18 cellular contexts compared by ENCODE assay signal in the genomic region with DNA sequence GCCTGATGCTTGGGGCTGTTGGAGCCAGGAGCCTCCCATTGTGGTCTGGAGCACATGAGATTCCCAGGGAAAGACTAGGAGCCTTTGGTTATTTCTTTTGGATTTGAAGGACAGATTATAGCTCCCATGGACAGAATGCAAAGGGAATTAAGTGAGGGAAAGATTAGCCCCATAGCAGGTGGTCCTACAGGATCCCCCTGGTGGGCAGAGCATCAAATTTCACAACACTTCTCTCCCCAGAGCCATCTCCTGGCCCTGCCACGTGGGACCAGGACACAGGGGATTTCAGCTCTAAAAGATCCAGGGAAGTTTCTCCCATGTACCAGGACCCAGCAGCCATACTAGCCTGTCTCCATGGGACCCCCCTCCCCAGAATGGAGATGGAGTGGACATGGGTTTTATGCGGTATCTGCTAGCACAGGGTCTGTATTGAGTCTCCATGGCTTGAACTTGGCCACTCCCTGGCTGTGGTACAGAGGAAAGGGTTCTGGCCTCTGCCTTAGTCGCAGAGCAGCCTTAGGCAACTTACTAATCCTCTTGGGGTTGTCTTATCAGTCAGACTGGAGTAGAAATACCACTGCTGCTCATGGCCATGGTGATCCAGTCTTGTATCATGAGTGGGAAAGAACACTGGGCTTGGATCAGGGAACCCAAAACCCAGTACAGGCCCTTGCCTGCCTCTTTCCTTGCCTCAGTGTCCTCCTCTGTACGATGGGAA. TPM values are rescaled to one million over a fixed set of nuclear protein-coding genes. Genes with fewer than 3 reads are reported as not detected.
A peak's percentile ranks its signal among the peaks of the same experiment; 100 is the strongest.
DNase-seq lines count a peak whose midpoint lies in the region; ATAC-seq, FAIRE-seq and TF ChIP-seq lines count a peak whose summit lies in the region.
"Had no signal": no experiment of that assay in that cellular context is flagged by ENCODE, and none has a peak within 500 bp of the region (broad histone marks: within the 10 kb centered on the region; RNA-seq: fewer than 3 reads in every experiment).

No MANE protein-coding gene starts in this region.

- 31 to 32% methylated on average over 3 to 4 of the region's 4 CpGs for WGBS in GM23248 (ENCODE audit: low coverage in 1 of 2, low lambda C conversion rate in 2 of 2, missing lambda C conversion rate in 2 of 2), 2 experiments
- WGBS in mesendoderm (ENCODE audit: extremely low coverage, insufficient coverage, low lambda C conversion rate), result no CpG with 5 or more reads among the region's 4 CpGs

- H3K4me2 ChIP-seq in GM23248 (ENCODE audit: unreplicated experiment), result no peak overlapping the region
- H3K4me2 ChIP-seq in mesendoderm (ENCODE audit: low read length), result no peak overlapping the region

- H2BK120ac ChIP-seq in mesendoderm (ENCODE audit: low read depth, low read length), result no peak overlapping the region

- H3K4me1 ChIP-seq in GM23248 (ENCODE audit: insufficient read depth) (no peaks in the 10 kb centered on the region), mesendoderm (ENCODE audit: control insufficient read depth, low read depth, low read length) (no peaks in the 10 kb centered on the region)
- H3K4me1 ChIP-seq: Peyer's patch had no signal

- H3F3A ChIP-seq in GM23248 (ENCODE audit: insufficient read depth), result no peaks in the 10 kb centered on the region

- no peak overlapping the region for H3K56ac ChIP-seq in mesendoderm (ENCODE audit: low read length)

- no peak overlapping the region for H2BK5ac ChIP-seq in mesendoderm (ENCODE audit: low read length)

- no peak overlapping the region for H3K27ac Mint-ChIP-seq in Calu3 (ENCODE audit: unreplicated experiment)
- H3K27ac Mint-ChIP-seq in activated CD4-positive, alpha-beta T cell treated with anti-CD3 and anti-CD28 coated beads for 36 hours, result no peak overlapping the region

- in situ Hi-C loops in GM23248 (cut with MboI), result no loop called here

- CTCF ChIA-PET in Calu3 (lab: Charles Lee), result no interaction called here
- CTCF ChIA-PET in activated CD4-positive, alpha-beta T cell treated with anti-CD3 and anti-CD28 coated beads for 36 hours (lab: Charles Lee), result interaction anchor here (1.6 kb wide), 1 partner anchor 8 kb away, joined by 6 read pairs; no protein-coding TSS in a partner anchor

- DNase-seq in GM23248 (peak; percentile 16), NCI-H524 treated with DMSO at 0.1 percent for 48 hours (lab: John Stamatoyannopoulos, UW) (peak; percentile 28), bronchial epithelial cell (ENCODE audit: low read depth) (peak; percentile 53), mesendoderm (peak; percentile 14), Calu3 (no peak), T-helper 9 cell (no peak)
- no peak for DNase-seq in activated CD4-positive, alpha-beta T cell treated with anti-CD3 and anti-CD28 coated beads for 36 hours
- DNase-seq: CD4-positive, alpha-beta memory T cell; DMS79 treated with DMSO at 0.1 percent for 48 hours; GDM1; NCI-H1092 treated with DMSO at 0.1 percent for 48 hours; NCI-H1694 treated with DMSO at 0.1 percent for 48 hours; NCI-H748 treated with DMSO at 0.1 percent for 48 hours; SHP77 treated with DMSO at 0.1 percent for 48 hours had no signal

- no peak overlapping the region for H3K4me3 Mint-ChIP-seq in Calu3 (ENCODE audit: low read depth, unreplicated experiment)
- no peak overlapping the region for H3K4me3 Mint-ChIP-seq in activated CD4-positive, alpha-beta T cell treated with anti-CD3 and anti-CD28 coated beads for 36 hours
- H3K4me3 Mint-ChIP-seq: CD4-positive, alpha-beta memory T cell had no signal

- no peaks in the 10 kb centered on the region for H3K9me3 ChIP-seq in GM23248 (ENCODE audit: low read depth)
- H3K9me3 ChIP-seq: Peyer's patch had no signal

- H2BK15ac ChIP-seq in mesendoderm (replicated peaks; ENCODE audit: low read depth), result no peak overlapping the region

- H3K4me3 ChIP-seq in GM23248 (no peak overlapping the region), bronchial epithelial cell (ENCODE audit: low read depth, low read length) (no peak overlapping the region), mesendoderm (ENCODE audit: low read length) (no peak overlapping the region)
- H3K4me3 ChIP-seq: K562, Peyer's patch had no signal

- H3K23ac ChIP-seq in mesendoderm (ENCODE audit: low read length), result no peak overlapping the region

- H3K4me1 Mint-ChIP-seq in Calu3 (ENCODE audit: low read depth, unreplicated experiment), result no peaks in the 10 kb centered on the region
- H3K4me1 Mint-ChIP-seq in activated CD4-positive, alpha-beta T cell treated with anti-CD3 and anti-CD28 coated beads for 36 hours, result no peaks in the 10 kb centered on the region
- H3K4me1 Mint-ChIP-seq: CD4-positive, alpha-beta memory T cell had no signal

- no peak for FAIRE-seq in bronchial epithelial cell (lab: Jason Lieb, UNC)
- FAIRE-seq: D721Med, K562 had no signal

- H3K27me3 ChIP-seq in GM23248 (replicated peaks; ENCODE audit: insufficient read depth), result no peaks in the 10 kb centered on the region
- H3K27me3 ChIP-seq in bronchial epithelial cell (ENCODE audit: control insufficient read depth, insufficient read depth, low read length), result peaks cover 1% of the 10 kb centered on the region
- H3K27me3 ChIP-seq in mesendoderm (ENCODE audit: insufficient read depth, low read length, poor library complexity), result no peaks in the 10 kb centered on the region
- H3K27me3 ChIP-seq: Peyer's patch had no signal

- H2AFZ ChIP-seq in GM23248, result no peak overlapping the region

- H3K36me3 Mint-ChIP-seq in Calu3 (ENCODE audit: insufficient read depth, unreplicated experiment), result no peaks in the 10 kb centered on the region
- no peaks in the 10 kb centered on the region for H3K36me3 Mint-ChIP-seq in activated CD4-positive, alpha-beta T cell treated with anti-CD3 and anti-CD28 coated beads for 36 hours (ENCODE audit: low read depth)
- H3K36me3 Mint-ChIP-seq: CD4-positive, alpha-beta memory T cell had no signal

- H3K27ac ChIP-seq in GM23248 (no peak overlapping the region), mesendoderm (ENCODE audit: low read depth, low read length) (no peak overlapping the region)
- H3K27ac ChIP-seq: Peyer's patch had no signal

- H3K79me1 ChIP-seq in mesendoderm (ENCODE audit: low read length), result no peaks in the 10 kb centered on the region

- H3K79me2 ChIP-seq in GM23248 (ENCODE audit: insufficient read depth) (no peaks in the 10 kb centered on the region), mesendoderm (ENCODE audit: control insufficient read depth, insufficient read depth, low read length) (no peaks in the 10 kb centered on the region)

- no peaks in the 10 kb centered on the region for H4K20me1 ChIP-seq in GM23248 (ENCODE audit: insufficient read depth)

- H3K4ac ChIP-seq in mesendoderm (ENCODE audit: low read depth, low read length), result no peak overlapping the region

- peaks cover 41% of the 10 kb centered on the region for H3K27me3 Mint-ChIP-seq in Calu3 (ENCODE audit: unreplicated experiment)
- no peaks in the 10 kb centered on the region for H3K27me3 Mint-ChIP-seq in activated CD4-positive, alpha-beta T cell treated with anti-CD3 and anti-CD28 coated beads for 36 hours

- H3K9ac ChIP-seq in GM23248 (no peak overlapping the region), mesendoderm (ENCODE audit: low read length) (no peak overlapping the region)

- H3K36me3 ChIP-seq in GM23248 (ENCODE audit: low read depth) (no peaks in the 10 kb centered on the region), bronchial epithelial cell (ENCODE audit: control insufficient read depth, insufficient read depth, low read length) (no peaks in the 10 kb centered on the region), mesendoderm (ENCODE audit: control insufficient read depth, insufficient read depth, low read length) (no peaks in the 10 kb centered on the region)
- H3K36me3 ChIP-seq: Peyer's patch had no signal

- no peak overlapping the region for H4K8ac ChIP-seq in mesendoderm (ENCODE audit: low read depth, low read length)

- no TSS peak for BruUV-seq in Calu3 (replicated peaks; lab: Mats Ljungman, UMichigan)

- H2AK5ac ChIP-seq in mesendoderm (ENCODE audit: low read length), result no peak overlapping the region

- TF ChIP-seq CTCF in bronchial epithelial cell (IDR thresholded peaks at IDR 0.05; ENCODE audit: insufficient read depth, low read length, severe bottlenecking) (no peak), Calu3 (IDR thresholded peaks at IDR 0.05; ENCODE audit: unreplicated experiment) (no peak)

- no peak for ATAC-seq in GM18861 (IDR thresholded peaks at IDR 0.05; ENCODE audit: unreplicated experiment)
- ATAC-seq in activated CD4-positive, alpha-beta T cell treated with anti-CD3 and anti-CD28 coated beads for 36 hours, result no peak
- ATAC-seq: K562 had no signal

- H3K9me3 Mint-ChIP-seq in Calu3 (ENCODE audit: low read depth, unreplicated experiment), result no peaks in the 10 kb centered on the region
- H3K9me3 Mint-ChIP-seq in activated CD4-positive, alpha-beta T cell treated with anti-CD3 and anti-CD28 coated beads for 36 hours (ENCODE audit: low read depth), result no peaks in the 10 kb centered on the region
- H3K9me3 Mint-ChIP-seq: CD4-positive, alpha-beta memory T cell had no signal

- POLR2A ChIA-PET in activated CD4-positive, alpha-beta T cell treated with anti-CD3 and anti-CD28 coated beads for 36 hours (lab: Charles Lee), result no interaction called here

- H3K18ac ChIP-seq in mesendoderm (ENCODE audit: low read length), result no peak overlapping the region

- H4K5ac ChIP-seq in mesendoderm (ENCODE audit: low read length), result no peak overlapping the region

- intact Hi-C loops in Calu3 (cut with micrococcal nuclease; ENCODE audit: unreplicated experiment), result no loop called here
- intact Hi-C loops in activated CD4-positive, alpha-beta T cell treated with anti-CD3 and anti-CD28 coated beads for 36 hours (cut with DNase I, micrococcal nuclease), result no loop called here

- no peaks in the 10 kb centered on the region for H3K9me2 ChIP-seq in GM23248 (ENCODE audit: insufficient read depth)

RNA-seq across cellular contexts. Expression of a gene that starts 6.8 kb away (rescaled TPM):
- 0.11 and 0.38 TPM in 2 replicates for total RNA-seq in GM23248 (2014; rRNA removed; shearing (Covaris generic))
- 0.25 and 0.44 TPM in 2 replicates for polyA plus RNA-seq in GM23248 (2016; fragmentation: Nextera tagmentation; extraction: Ambion mirVana)
- 1.5 and 1.6 TPM in 2 replicates for total RNA-seq in bronchial epithelial cell
- polyA plus RNA-seq in mesendoderm (2013, experiment 1 of 2), result 0.31 TPM
- 0.25 TPM for polyA plus RNA-seq in mesendoderm (2013, experiment 2 of 2)
- 0.83 and 1.6 TPM in 2 replicates for total RNA-seq in Calu3 (2022)
- 1 to 10 TPM in 1 of 2 experiments, under 1 TPM in 1; 0.87 to 1.1 TPM for total RNA-seq in activated CD4-positive, alpha-beta T cell treated with anti-CD3 and anti-CD28 coated beads for 36 hours

Comparison
In these comparisons a context has a peak if more than half of its experiments do, and no peak if none do; other contexts are left out.
1. DNase-seq: peak in GM23248 (single experiment), NCI-H524 treated with DMSO at 0.1 percent for 48 hours (single experiment), bronchial epithelial cell (single experiment) and mesendoderm (single experiment); none in Calu3 (single experiment), activated CD4-positive, alpha-beta T cell treated with anti-CD3 and anti-CD28 coated beads for 36 hours (single experiment) and T-helper 9 cell (single experiment).